ENCODE assay signal across 25 cellular contexts in the genomic region with DNA sequence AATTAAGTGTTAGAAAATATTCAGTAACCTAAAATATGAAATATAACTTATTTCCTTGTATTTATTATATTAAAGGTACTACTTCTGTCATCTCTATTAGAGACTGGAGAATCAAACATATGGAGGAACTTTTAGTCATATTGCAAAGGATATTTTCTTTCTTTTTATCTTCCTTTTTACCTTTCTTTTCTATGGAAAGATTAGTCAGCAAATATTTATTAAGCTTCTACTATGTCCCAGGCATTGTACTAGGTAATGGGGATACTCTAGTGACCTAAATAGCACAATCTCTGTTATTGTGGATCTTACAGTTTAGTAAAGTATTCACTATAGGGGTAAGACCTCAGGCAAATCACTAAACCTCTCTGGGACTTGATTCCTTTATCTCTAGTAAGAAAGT.
"Had no signal": no experiment of that assay in that cellular context is flagged by ENCODE, and none has a peak within 500 bp of the region (broad histone marks: within the 10 kb centered on the region; RNA-seq: fewer than 3 reads in every experiment).

No MANE protein-coding gene starts in this region.

- H2AFZ ChIP-seq: hepatocyte had no signal

- H3K27ac ChIP-seq: heart right ventricle, hepatocyte, left lung, lower lobe of right lung, pancreas, prostate gland, sigmoid colon, stomach, thoracic aorta, tibial nerve, vagina had no signal

- H3K27me3 ChIP-seq: heart right ventricle, hepatocyte, left lung, pancreas, sigmoid colon, stomach, tibial nerve, vagina had no signal

- FAIRE-seq: kidney had no signal

- H3K9me3 ChIP-seq: left lung, lower lobe of right lung, pancreas, prostate gland, sigmoid colon, stomach, thoracic aorta, tibial nerve, vagina had no signal

- H3K4me2 ChIP-seq: hepatocyte, smooth muscle cell had no signal

- ATAC-seq: heart right ventricle; left colon; left lung; lower lobe of right lung; naive thymus-derived CD8-positive, alpha-beta T cell; pancreas; right cardiac atrium; stimulated activated naive B cell treated with anti-CD40 and anti-IgM and Interleukin-4, amounts not matched to agents 10 μg/mL and 1 μg/mL and 100 μg/mL, for 72 hours; stimulated activated naive CD8-positive, alpha-beta T cell treated with anti-CD3 and anti-CD28 coated beads, Interleukin-15, Interleukin-2, amounts not matched to agents 100 U/mL and 50 U/mL, for 24 hours had no signal

- H3K4me1 ChIP-seq: heart right ventricle, left lung, lower lobe of right lung, prostate gland, sigmoid colon, tibial nerve, vagina had no signal

- DNase-seq: heart right ventricle; kidney; left colon; left lung; lower lobe of right lung; mammary epithelial cell; mesenchymal stem cell; naive thymus-derived CD8-positive, alpha-beta T cell; nucleus accumbens; pancreas; posterior cingulate gyrus; retina; right cardiac atrium; sigmoid colon; stimulated activated CD4-positive, alpha-beta T cell treated with anti-CD3 and anti-CD28 coated beads, Interleukin-2, amount 100 ng/mL, for 24 hours; stimulated activated CD4-positive, alpha-beta T cell treated with anti-CD3 and anti-CD28 coated beads, Interleukin-4, amount 100 ng/mL, for 1 hour; stimulated activated naive B cell treated with anti-CD40 and anti-IgM and Interleukin-4, amounts not matched to agents 10 μg/mL and 1 μg/mL and 100 μg/mL, for 72 hours; stimulated activated naive CD8-positive, alpha-beta T cell treated with anti-CD3 and anti-CD28 coated beads, Interleukin-15, Interleukin-2, amounts not matched to agents 100 U/mL and 50 U/mL, for 24 hours; stomach had no signal

- H3K4me3 ChIP-seq: heart right ventricle, hepatocyte, left lung, lower lobe of right lung, pancreas, prostate gland, sigmoid colon, smooth muscle cell, stomach, thoracic aorta, tibial nerve, vagina had no signal

- H3K36me3 ChIP-seq: prostate gland, thoracic aorta had no signal
